10 cellular contexts compared by ENCODE assay signal in the genomic region with DNA sequence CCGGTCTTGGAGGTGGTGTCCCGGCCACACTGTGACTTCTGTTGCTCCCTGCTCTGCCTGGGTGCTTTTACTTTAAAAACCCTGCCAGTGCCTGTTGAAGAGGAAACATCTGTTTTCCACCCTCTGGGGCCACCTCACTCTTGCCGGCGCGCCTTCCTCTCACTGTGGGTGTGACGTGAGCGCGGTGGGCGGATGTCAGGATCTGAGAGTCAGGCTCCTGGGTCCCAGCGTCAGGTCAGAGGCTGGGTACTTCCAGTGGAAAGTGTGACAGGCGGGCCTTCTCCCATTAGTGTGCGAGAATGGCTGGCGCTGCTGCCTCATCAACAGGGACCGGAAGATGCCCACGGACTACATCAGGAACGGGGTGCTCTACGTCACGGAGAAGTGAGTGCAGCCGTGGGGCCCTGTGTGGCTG. TPM values are rescaled to one million over a fixed set of nuclear protein-coding genes. Genes with fewer than 3 reads are reported as not detected.
DNase-seq lines count a peak whose midpoint lies in the region; ATAC-seq, FAIRE-seq and TF ChIP-seq lines count a peak whose summit lies in the region.
"Had no signal": no experiment of that assay in that cellular context is flagged by ENCODE, and none has a peak within 500 bp of the region (broad histone marks: within the 10 kb centered on the region; RNA-seq: fewer than 3 reads in every experiment).

No MANE protein-coding gene starts in this region.

- DNase-seq in GM18507 (ENCODE audit: extremely low spot score, insufficient read length, low read depth) (no peak), Right ventricle myocardium superior (peak; percentile 83), HuH-7.5 (ENCODE audit: low spot score) (no peak), mesothelial cell of epicardium (ENCODE audit: low spot score in 2 of 2, unreplicated experiment in 2 of 2) (no peak)
- DNase-seq in activated CD8-positive, alpha-beta memory T cell treated with anti-CD3 and anti-CD28 coated beads for 4 hours (ENCODE audit: low read depth in 2 of 2) = peak; percentile 88 to 96
- DNase-seq in stimulated activated CD4-positive, alpha-beta T cell treated with anti-CD3 and anti-CD28 coated beads, TNF-alpha, amount 100 ng/mL, for 4 hours (ENCODE audit: low read depth in 3 of 3) = peak; percentile 81 to 96 (median 94)
- DNase-seq: NCI-H1048 had no signal

- no peak for TF ChIP-seq CTCF in mesothelial cell of epicardium (IDR thresholded peaks at IDR 0.05; ENCODE audit: unreplicated experiment)

- no peaks in the 10 kb centered on the region for H3K4me1 Mint-ChIP-seq in mesothelial cell of epicardium

- peaks cover 2% of the 10 kb centered on the region for H3K36me3 Mint-ChIP-seq in mesothelial cell of epicardium

- H3K27me3 Mint-ChIP-seq in mesothelial cell of epicardium (ENCODE audit: low read depth) = no peaks in the 10 kb centered on the region

- intact Hi-C loops in Right ventricle myocardium superior (cut with DNase I) = no loop called here

- ATAC-seq in Right ventricle myocardium superior (ENCODE audit: poor library complexity) (no peak), HG03039 (IDR thresholded peaks at IDR 0.05; ENCODE audit: unreplicated experiment) (no peak), GM21786 (IDR thresholded peaks at IDR 0.05; ENCODE audit: unreplicated experiment) (no peak)

- no peak overlapping the region for H3K27ac Mint-ChIP-seq in mesothelial cell of epicardium

- H3K9me3 Mint-ChIP-seq in mesothelial cell of epicardium = no peaks in the 10 kb centered on the region

- no peak overlapping the region for H3K4me3 Mint-ChIP-seq in mesothelial cell of epicardium

- peak; percentile 72 for FAIRE-seq in GM18507 (lab: Jason Lieb, UNC)
- FAIRE-seq: endometrium had no signal

RNA-seq across cellular contexts. Expression of gene GRAMD4, which starts 54.2 kb away (rescaled TPM):
- total RNA-seq in Right ventricle myocardium superior (80.7 TPM), mesothelial cell of epicardium (58.3 to 63.0 TPM (median 60.5 TPM) in 3 replicates)

Comparison
In these comparisons a context has a peak if more than half of its experiments do, and no peak if none do; other contexts are left out.
1. DNase-seq: peak in activated CD8-positive, alpha-beta memory T cell treated with anti-CD3 and anti-CD28 coated beads for 4 hours (2 of 2), Right ventricle myocardium superior (single experiment) and stimulated activated CD4-positive, alpha-beta T cell treated with anti-CD3 and anti-CD28 coated beads, TNF-alpha, amount 100 ng/mL, for 4 hours (3 of 3); none in GM18507 (single experiment), HuH-7.5 (single experiment) and mesothelial cell of epicardium (0 of 2).